Comparison of ENCODE assay signal across 8 cellular contexts in genomic region chr10:101693701-101694055, GRCh38. TPM values are rescaled to one million over a fixed set of nuclear protein-coding genes. Genes with fewer than 3 reads are reported as not detected.
DNase-seq lines count a peak whose midpoint lies in the region; ATAC-seq and TF ChIP-seq lines count a peak whose summit lies in the region.

No MANE protein-coding gene starts in this region.

- peak overlapping the region; percentile 93 for H3K4me2 ChIP-seq in parathyroid adenoma (ENCODE audit: low read length)

- no peaks in the 10 kb centered on the region for H3K36me3 ChIP-seq in parathyroid adenoma (ENCODE audit: control insufficient read depth, insufficient read depth, low read length)

- peak overlapping the region; percentile 94 for H3K9ac ChIP-seq in parathyroid adenoma

- H3K27me3 ChIP-seq in parathyroid adenoma (ENCODE audit: control insufficient read depth, insufficient read depth, low read length): no peaks in the 10 kb centered on the region

- TF ChIP-seq CTCF in WI38 (IDR thresholded peaks at IDR 0.05; ENCODE audit: low read depth, low read length): no peak
- no peak for TF ChIP-seq CTCF in fibroblast of villous mesenchyme (IDR thresholded peaks at IDR 0.05; ENCODE audit: insufficient read depth, low read depth, low read length)
- no peak for TF ChIP-seq CTCF in parathyroid adenoma (IDR thresholded peaks at IDR 0.05)

- DNase-seq in DMS53 (lab: John Stamatoyannopoulos, UW): peak; percentile 72
- DNase-seq in HT-29 (ENCODE audit: low spot score): peak; percentile 63
- peak; percentile 61 for DNase-seq in fibroblast of villous mesenchyme (ENCODE audit: low read depth)
- no peak for DNase-seq in pons (ENCODE audit: low spot score)
- no peak for DNase-seq in NCI-H1436 treated with DMSO at 0.1 percent for 48 hours (lab: John Stamatoyannopoulos, UW)

- H3K27ac ChIP-seq in parathyroid adenoma: peak overlapping the region; percentile 97

- peak overlapping the region; percentile 97 for H2AFZ ChIP-seq in parathyroid adenoma

- H3K79me2 ChIP-seq in parathyroid adenoma: peaks cover 19% of the 10 kb centered on the region

- no peaks in the 10 kb centered on the region for H3K9me3 ChIP-seq in parathyroid adenoma (ENCODE audit: control insufficient read depth, low read length)

- H3K4me1 ChIP-seq in parathyroid adenoma: peaks cover 29% of the 10 kb centered on the region

- H3K4me3 ChIP-seq in WI38 (ENCODE audit: low read depth, low read length) (peak overlapping the region; percentile 74), fibroblast of villous mesenchyme (ENCODE audit: low read depth, low read length) (peak overlapping the region; percentile 86), parathyroid adenoma (ENCODE audit: low read depth, low read length) (peak overlapping the region; percentile 77)

- ATAC-seq in GM19438 (IDR thresholded peaks at IDR 0.05; ENCODE audit: low read depth, unreplicated experiment): peak; percentile 18

RNA-seq across cellular contexts. Expression of gene FBXW4, which starts 1.3 kb away (rescaled TPM):
- total RNA-seq in HT-29 (2014; rRNA removed; shearing (Covaris generic)): 19.1 and 30.3 TPM in 2 replicates
- 31.6 and 41.9 TPM in 2 replicates for total RNA-seq in fibroblast of villous mesenchyme

Comparison
In these comparisons a context has a peak if more than half of its experiments do, and no peak if none do; other contexts are left out.
1. DNase-seq: peak in DMS53 (single experiment), HT-29 (single experiment) and fibroblast of villous mesenchyme (single experiment); none in pons (single experiment) and NCI-H1436 treated with DMSO at 0.1 percent for 48 hours (single experiment).
2. Peak in every context shown above with its lines, with median percentiles within 50 percentile points of each other: H3K4me3 ChIP-seq.